ENCODE assay signal across 7 cellular contexts in the genomic region with DNA sequence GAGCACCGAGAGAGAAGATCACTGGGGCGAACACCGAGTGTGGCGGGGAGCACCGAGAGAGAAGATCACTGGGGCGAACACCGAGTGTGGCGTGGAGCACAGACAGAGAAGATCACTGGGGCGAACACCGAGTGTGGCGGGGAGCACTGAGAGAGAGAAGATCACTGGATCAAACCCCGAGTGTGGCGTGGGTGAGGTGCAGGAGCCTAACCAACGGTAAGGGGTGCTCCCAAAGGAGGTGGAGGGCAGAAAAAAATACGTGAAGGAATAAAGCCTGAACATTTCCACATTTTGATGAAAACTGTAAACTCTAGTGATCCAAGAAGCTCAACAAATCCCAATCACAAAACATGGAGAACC.
DNase-seq lines count a peak whose midpoint lies in the region; ATAC-seq and TF ChIP-seq lines count a peak whose summit lies in the region.
"Not testable (repeated sequence)": the region's sequence is repeated elsewhere in the genome, so short reads cannot be mapped to it uniquely, and the experiment has no call there.

No MANE protein-coding gene starts in this region.

- H3K79me2 ChIP-seq in osteoblast (ENCODE audit: insufficient read depth, low read length): peaks cover 90% of the 10 kb centered on the region

- DNase-seq in CD8-positive, alpha-beta memory T cell; RWPE1 (ENCODE audit: low spot score); activated CD8-positive, alpha-beta T cell treated with anti-CD3 and anti-CD28 coated beads for 36 hours; central memory CD8-positive, alpha-beta T cell (ENCODE audit: low spot score in 2 of 2); epithelial cell of prostate (ENCODE audit: low read depth, low spot score): not testable (repeated sequence)
- DNase-seq in osteoblast (ENCODE audit: insufficient read length, low spot score, missing footprints): peak; percentile 17

- not testable (repeated sequence) for ATAC-seq in activated CD8-positive, alpha-beta T cell treated with anti-CD3 and anti-CD28 coated beads for 36 hours; central memory CD8-positive, alpha-beta T cell (replicated peaks; ENCODE audit: extremely low read depth, poor library complexity, severe bottlenecking)

- not testable (repeated sequence) for H3K9me3 ChIP-seq in CD8-positive, alpha-beta memory T cell (ENCODE audit: low read length); osteoblast (ENCODE audit: low read depth, low read length)

- H3K4me1 ChIP-seq in CD8-positive, alpha-beta memory T cell (ENCODE audit: insufficient read depth, low read length): peaks cover 62% of the 10 kb centered on the region
- not testable (repeated sequence) for H3K4me1 ChIP-seq in osteoblast (ENCODE audit: insufficient read depth, low read length)

- H3K27me3 ChIP-seq in CD8-positive, alpha-beta memory T cell (ENCODE audit: insufficient read depth, low read length, poor library complexity, severe bottlenecking); osteoblast (ENCODE audit: insufficient read depth, low read length): not testable (repeated sequence)

- POLR2A ChIA-PET in CD8-positive, alpha-beta memory T cell (lab: Charles Lee); RWPE1 (lab: Yijun Ruan, JAX; ENCODE audit: low non-redundant PET): not testable (repeated sequence)
- POLR2A ChIA-PET in activated CD8-positive, alpha-beta T cell treated with anti-CD3 and anti-CD28 coated beads for 36 hours (lab: Charles Lee): interaction anchor here (0.7 kb wide), 1 partner anchor 12 kb away, joined by 3 read pairs; no protein-coding TSS in a partner anchor

- H3K27ac ChIP-seq in C4-2B (peak overlapping the region; percentile 86), RWPE1 (peak overlapping the region; percentile 80; the same call in 1 of the 2 replicates), epithelial cell of prostate (peak overlapping the region; percentile 82)
- H3K27ac ChIP-seq in CD8-positive, alpha-beta memory T cell (ENCODE audit: low read depth, low read length); osteoblast (ENCODE audit: low read depth, low read length): not testable (repeated sequence)

- H3K4me2 ChIP-seq in osteoblast (ENCODE audit: insufficient read depth, low read length): not testable (repeated sequence)

- TF ChIP-seq CTCF in C4-2B (conservative IDR thresholded peaks at IDR 0.05); RWPE1 (conservative IDR thresholded peaks at IDR 0.05; ENCODE audit: low read depth); activated CD8-positive, alpha-beta T cell treated with anti-CD3 and anti-CD28 coated beads for 36 hours (IDR thresholded peaks at IDR 0.05); osteoblast (IDR thresholded peaks at IDR 0.05; ENCODE audit: extremely low read depth, low read depth, low read length): not testable (repeated sequence)

- peaks cover 74% of the 10 kb centered on the region for H4K20me1 ChIP-seq in osteoblast (ENCODE audit: insufficient read depth, low read length)

- H3K4me3 ChIP-seq in CD8-positive, alpha-beta memory T cell (ENCODE audit: low read length); osteoblast (ENCODE audit: insufficient read depth, low read length): not testable (repeated sequence)

- H3K36me3 ChIP-seq in CD8-positive, alpha-beta memory T cell (ENCODE audit: insufficient read depth, low read length); osteoblast (ENCODE audit: insufficient read depth, low read length): not testable (repeated sequence)

- intact Hi-C loops in activated CD8-positive, alpha-beta T cell treated with anti-CD3 and anti-CD28 coated beads for 36 hours (cut with micrococcal nuclease): not testable (repeated sequence)

- H3K27me3 Mint-ChIP-seq in CD8-positive, alpha-beta memory T cell; activated CD8-positive, alpha-beta T cell treated with anti-CD3 and anti-CD28 coated beads for 36 hours; central memory CD8-positive, alpha-beta T cell: not testable (repeated sequence)

- not testable (repeated sequence) for H3K4me3 Mint-ChIP-seq in CD8-positive, alpha-beta memory T cell; activated CD8-positive, alpha-beta T cell treated with anti-CD3 and anti-CD28 coated beads for 36 hours; central memory CD8-positive, alpha-beta T cell

- H3K4me1 Mint-ChIP-seq in CD8-positive, alpha-beta memory T cell: peaks cover 73 to 84% (median 82%) of the 10 kb centered on the region in 3 donors
- H3K4me1 Mint-ChIP-seq in activated CD8-positive, alpha-beta T cell treated with anti-CD3 and anti-CD28 coated beads for 36 hours (ENCODE audit: low read depth): peaks cover 67% of the 10 kb centered on the region
- peaks cover 66% of the 10 kb centered on the region for H3K4me1 Mint-ChIP-seq in central memory CD8-positive, alpha-beta T cell

- H2AFZ ChIP-seq in osteoblast (ENCODE audit: low read length): not testable (repeated sequence)

- not testable (repeated sequence) for H3K9me3 Mint-ChIP-seq in CD8-positive, alpha-beta memory T cell; activated CD8-positive, alpha-beta T cell treated with anti-CD3 and anti-CD28 coated beads for 36 hours; central memory CD8-positive, alpha-beta T cell

- CTCF ChIA-PET in CD8-positive, alpha-beta memory T cell (lab: Charles Lee); RWPE1 (lab: Yijun Ruan, JAX); activated CD8-positive, alpha-beta T cell treated with anti-CD3 and anti-CD28 coated beads for 36 hours (lab: Charles Lee): not testable (repeated sequence)

- peak overlapping the region in 5 of 8 donors; percentile 22 to 73 (median 63) for H3K27ac Mint-ChIP-seq in CD8-positive, alpha-beta memory T cell
- peak overlapping the region; percentile 25 for H3K27ac Mint-ChIP-seq in activated CD8-positive, alpha-beta T cell treated with anti-CD3 and anti-CD28 coated beads for 36 hours
- H3K27ac Mint-ChIP-seq in central memory CD8-positive, alpha-beta T cell (ENCODE audit: low read depth): peak overlapping the region; percentile 72

- peaks cover 4 to 46% (median 5%) of the 10 kb centered on the region in 3 donors for H3K36me3 Mint-ChIP-seq in CD8-positive, alpha-beta memory T cell
- H3K36me3 Mint-ChIP-seq in activated CD8-positive, alpha-beta T cell treated with anti-CD3 and anti-CD28 coated beads for 36 hours (ENCODE audit: low read depth): peaks cover 26% of the 10 kb centered on the region
- H3K36me3 Mint-ChIP-seq in central memory CD8-positive, alpha-beta T cell (ENCODE audit: insufficient read depth): peaks cover 18% of the 10 kb centered on the region
